In genomic region chr11:30586251-30587144, GRCh38 we compare ENCODE assay signal across 7 cellular contexts. TPM values are rescaled to one million over a fixed set of nuclear protein-coding genes. Genes with fewer than 3 reads are reported as not detected.
DNase-seq lines count a peak whose midpoint lies in the region; ATAC-seq and TF ChIP-seq lines count a peak whose summit lies in the region.

MPPED2 (minus strand) TSS chr11:30586353; CDS start chr11:30580373, 5,980 bp downstream.

- peak within 1 kb of the TSS; percentile 30 for H3K4me3 ChIP-seq in GM12864 (ENCODE audit: low read depth, low read length)
- H3K4me3 ChIP-seq in parathyroid adenoma (ENCODE audit: low read depth, low read length): peak within 1 kb of the TSS; percentile 59

- no peaks in the 10 kb centered on the region for H3K36me3 ChIP-seq in parathyroid adenoma (ENCODE audit: control insufficient read depth, insufficient read depth, low read length)

- intact Hi-C loops in Right ventricle myocardium superior (cut with DNase I): no loop called here

- H3K9ac ChIP-seq in parathyroid adenoma: no peak within 1 kb of the TSS

- ATAC-seq in GM21360 (IDR thresholded peaks at IDR 0.05; ENCODE audit: unreplicated experiment) (peak; percentile 94), Right ventricle myocardium superior (ENCODE audit: poor library complexity) (peak; percentile 93)

- H3K9me3 ChIP-seq in parathyroid adenoma (ENCODE audit: control insufficient read depth, low read length): no peaks in the 10 kb centered on the region

- no peaks in the 10 kb centered on the region for H3K27me3 ChIP-seq in parathyroid adenoma (ENCODE audit: control insufficient read depth, insufficient read depth, low read length)

- H3K79me2 ChIP-seq in parathyroid adenoma: no peaks in the 10 kb centered on the region

- peak within 1 kb of the TSS; percentile 74 for H3K4me2 ChIP-seq in parathyroid adenoma (ENCODE audit: low read length)

- H3K4me1 ChIP-seq in parathyroid adenoma: no peaks in the 10 kb centered on the region

- H3K27ac ChIP-seq in parathyroid adenoma: peak within 1 kb of the TSS; percentile 68

- DNase-seq in GM12864 (ENCODE audit: low read depth): no peak
- DNase-seq in HK-2 (ENCODE audit: unreplicated experiment): peak; percentile 10
- peak; percentile 65 for DNase-seq in activated CD8-positive, alpha-beta memory T cell treated with anti-CD3 and anti-CD28 coated beads, Interleukin-2, amount 50 U/mL, for 48 hours
- DNase-seq in Right ventricle myocardium superior: peak; percentile 64
- no peak for DNase-seq in EL

- peak; percentile 59 for TF ChIP-seq CTCF in GM12864 (IDR thresholded peaks at IDR 0.05; ENCODE audit: low read depth, low read length, missing control alignments)
- peak; percentile 24 for TF ChIP-seq CTCF in parathyroid adenoma (IDR thresholded peaks at IDR 0.05)

- peak within 1 kb of the TSS; percentile 88 for H2AFZ ChIP-seq in parathyroid adenoma

RNA-seq across cellular contexts. Expression of gene MPPED2, which starts in this region (rescaled TPM):
- 8.9 TPM for total RNA-seq in Right ventricle myocardium superior

Comparison
In these comparisons a context has a peak if more than half of its experiments do, and no peak if none do; other contexts are left out.
1. DNase-seq: peak in HK-2 (single experiment), activated CD8-positive, alpha-beta memory T cell treated with anti-CD3 and anti-CD28 coated beads, Interleukin-2, amount 50 U/mL, for 48 hours (single experiment) and Right ventricle myocardium superior (single experiment); none in GM12864 (single experiment) and EL (single experiment).